8 cellular contexts compared by ENCODE assay signal in genomic region chr1:170122366-170122765, GRCh38. TPM values are rescaled to one million over a fixed set of nuclear protein-coding genes. Genes with fewer than 3 reads are reported as not detected.
"Had no signal": no experiment of that assay in that cellular context is flagged by ENCODE, and none has a peak within 500 bp of the region (broad histone marks: within the 10 kb centered on the region; RNA-seq: fewer than 3 reads in every experiment).

No MANE protein-coding gene starts in this region.

- H3K4me3 ChIP-seq: GM12878 had no signal

- DNase-seq: GDM1, GF-D8 had no signal

- ATAC-seq: GM12878 had no signal

- FAIRE-seq: GM12878, GM12891, GM12892, GM18507, GM19239 had no signal

RNA-seq across cellular contexts. Expression of gene NTMT2, which starts 23.4 kb away (rescaled TPM):
- total RNA-seq: G401, GM12878 had no signal
- polyA plus RNA-seq: GM12878 had no signal
